ENCODE assay signal across 15 cellular contexts in genomic region chr6:98044791-98045190, GRCh38.
"Had no signal": no experiment of that assay in that cellular context is flagged by ENCODE, and none has a peak within 500 bp of the region (broad histone marks: within the 10 kb centered on the region; RNA-seq: fewer than 3 reads in every experiment).

No MANE protein-coding gene starts in this region.

- ATAC-seq: activated T-cell treated with anti-CD3 and anti-CD28 coated beads, Interleukin-2, amount 50 U/mL, for 72 hours; esophagus mucosa; gastrocnemius medialis; heart left ventricle; mucosa of descending colon had no signal

- DNase-seq: activated CD4-positive, alpha-beta T cell treated with anti-CD3 and anti-CD28 coated beads, Interleukin-2, amount 50 U/mL, for 4 hours; activated effector memory CD4-positive, alpha-beta T cell treated with anti-CD3 and anti-CD28 coated beads, Interleukin-2, amount 50 U/mL, for 16 hours; activated T-cell treated with anti-CD3 and anti-CD28 coated beads, Interleukin-2, amount 50 U/mL, for 72 hours; cerebellar nuclear complex; effector CD4-positive, alpha-beta T cell; gastrocnemius medialis; heart left ventricle; mucosa of descending colon; naive B cell; spleen; stimulated activated naive CD4-positive, alpha-beta T cell; T-helper 2 cell; WERI-Rb-1 had no signal

- H3K4me1 ChIP-seq: gastrocnemius medialis, heart left ventricle, spleen had no signal

- H3K9me3 ChIP-seq: gastrocnemius medialis, heart left ventricle, mucosa of descending colon, spleen had no signal

- H3K27me3 ChIP-seq: gastrocnemius medialis had no signal

- H3K9ac ChIP-seq: parathyroid adenoma had no signal

- H3K79me2 ChIP-seq: parathyroid adenoma had no signal

- H3K27ac ChIP-seq: gastrocnemius medialis, heart left ventricle, parathyroid adenoma, spleen, WERI-Rb-1 had no signal

- H3K36me3 ChIP-seq: gastrocnemius medialis, heart left ventricle, spleen, WERI-Rb-1 had no signal

- H2AFZ ChIP-seq: parathyroid adenoma had no signal

- H3K4me3 ChIP-seq: gastrocnemius medialis, heart left ventricle, mucosa of descending colon, spleen had no signal
